In genomic region chr6:17714879-17715860, GRCh38 we compare ENCODE assay signal across 1 cellular context.
A peak's percentile ranks its signal among the peaks of the same experiment; 100 is the strongest.
TF ChIP-seq lines count a peak whose summit lies in the region.

No MANE protein-coding gene starts in this region.

TF ChIP-seq in K562, 482 proteins besides CTCF, POLR2A, EP300 and RAD21 (continued from another document and continues in another):
- TF ChIP-seq, protein P1, sequence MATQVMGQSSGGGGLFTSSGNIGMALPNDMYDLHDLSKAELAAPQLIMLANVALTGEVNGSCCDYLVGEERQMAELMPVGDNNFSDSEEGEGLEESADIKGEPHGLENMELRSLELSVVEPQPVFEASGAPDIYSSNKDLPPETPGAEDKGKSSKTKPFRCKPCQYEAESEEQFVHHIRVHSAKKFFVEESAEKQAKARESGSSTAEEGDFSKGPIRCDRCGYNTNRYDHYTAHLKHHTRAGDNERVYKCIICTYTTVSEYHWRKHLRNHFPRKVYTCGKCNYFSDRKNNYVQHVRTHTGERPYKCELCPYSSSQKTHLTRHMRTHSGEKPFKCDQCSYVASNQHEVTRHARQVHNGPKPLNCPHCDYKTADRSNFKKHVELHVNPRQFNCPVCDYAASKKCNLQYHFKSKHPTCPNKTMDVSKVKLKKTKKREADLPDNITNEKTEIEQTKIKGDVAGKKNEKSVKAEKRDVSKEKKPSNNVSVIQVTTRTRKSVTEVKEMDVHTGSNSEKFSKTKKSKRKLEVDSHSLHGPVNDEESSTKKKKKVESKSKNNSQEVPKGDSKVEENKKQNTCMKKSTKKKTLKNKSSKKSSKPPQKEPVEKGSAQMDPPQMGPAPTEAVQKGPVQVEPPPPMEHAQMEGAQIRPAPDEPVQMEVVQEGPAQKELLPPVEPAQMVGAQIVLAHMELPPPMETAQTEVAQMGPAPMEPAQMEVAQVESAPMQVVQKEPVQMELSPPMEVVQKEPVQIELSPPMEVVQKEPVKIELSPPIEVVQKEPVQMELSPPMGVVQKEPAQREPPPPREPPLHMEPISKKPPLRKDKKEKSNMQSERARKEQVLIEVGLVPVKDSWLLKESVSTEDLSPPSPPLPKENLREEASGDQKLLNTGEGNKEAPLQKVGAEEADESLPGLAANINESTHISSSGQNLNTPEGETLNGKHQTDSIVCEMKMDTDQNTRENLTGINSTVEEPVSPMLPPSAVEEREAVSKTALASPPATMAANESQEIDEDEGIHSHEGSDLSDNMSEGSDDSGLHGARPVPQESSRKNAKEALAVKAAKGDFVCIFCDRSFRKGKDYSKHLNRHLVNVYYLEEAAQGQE (CRISPR knock-in tag; IDR thresholded peaks at IDR 0.05; ENCODE audit: low read depth), result no peak
- TF ChIP-seq CTCFL (IDR thresholded peaks at IDR 0.05; ENCODE audit: borderline replicate concordance, insufficient read depth, low read depth, low read length, poor library complexity, severe bottlenecking) (no peak), HDAC2 (IDR thresholded peaks at IDR 0.05) (peak; percentile 41), ZNF165 (CRISPR knock-in tag; IDR thresholded peaks at IDR 0.05; ENCODE audit: borderline replicate concordance) (no peak), ZC3H11A (IDR thresholded peaks at IDR 0.05; ENCODE audit: low read depth, low read length) (no peak), ZNF780A (CRISPR knock-in tag; IDR thresholded peaks at IDR 0.05) (no peak), NFE2L1 (tag; IDR thresholded peaks at IDR 0.05; ENCODE audit: borderline replicate concordance, low read depth) (peak; percentile 12; the same call in 1 of the 2 replicates), ADNP (tag; IDR thresholded peaks at IDR 0.05) (peak; percentile 71; the same call in 1 of the 2 replicates), RB1 (IDR thresholded peaks at IDR 0.05; ENCODE audit: low read depth) (no peak), FUS (optimal IDR thresholded peaks at IDR 0.05; ENCODE audit: low read depth, low read length) (no peak), ZNF224 (CRISPR knock-in tag; IDR thresholded peaks at IDR 0.05) (no peak), HDAC8 (tag; IDR thresholded peaks at IDR 0.05) (0 out of 2 replicates have a peak, but pooled peaks have one; percentile 18), POLR2H (tag; IDR thresholded peaks at IDR 0.05; ENCODE audit: low read depth) (peak; percentile 41; the same call in 1 of the 2 replicates), ARID3B (CRISPR knock-in tag; IDR thresholded peaks at IDR 0.05; ENCODE audit: borderline replicate concordance) (no peak), PTRF (tag; IDR thresholded peaks at IDR 0.05) (no peak), PATZ1 (CRISPR knock-in tag; IDR thresholded peaks at IDR 0.05; ENCODE audit: borderline replicate concordance) (no peak), ZNF583 (CRISPR knock-in tag; IDR thresholded peaks at IDR 0.05) (0 out of 2 replicates have a peak, but pooled peaks have one; percentile 7), BRD9 (IDR thresholded peaks at IDR 0.05; ENCODE audit: low read depth, partially characterized antibody) (peak; percentile 93), PHTF2 (CRISPR knock-in tag; IDR thresholded peaks at IDR 0.05) (no peak)
- TF ChIP-seq, protein P2, sequence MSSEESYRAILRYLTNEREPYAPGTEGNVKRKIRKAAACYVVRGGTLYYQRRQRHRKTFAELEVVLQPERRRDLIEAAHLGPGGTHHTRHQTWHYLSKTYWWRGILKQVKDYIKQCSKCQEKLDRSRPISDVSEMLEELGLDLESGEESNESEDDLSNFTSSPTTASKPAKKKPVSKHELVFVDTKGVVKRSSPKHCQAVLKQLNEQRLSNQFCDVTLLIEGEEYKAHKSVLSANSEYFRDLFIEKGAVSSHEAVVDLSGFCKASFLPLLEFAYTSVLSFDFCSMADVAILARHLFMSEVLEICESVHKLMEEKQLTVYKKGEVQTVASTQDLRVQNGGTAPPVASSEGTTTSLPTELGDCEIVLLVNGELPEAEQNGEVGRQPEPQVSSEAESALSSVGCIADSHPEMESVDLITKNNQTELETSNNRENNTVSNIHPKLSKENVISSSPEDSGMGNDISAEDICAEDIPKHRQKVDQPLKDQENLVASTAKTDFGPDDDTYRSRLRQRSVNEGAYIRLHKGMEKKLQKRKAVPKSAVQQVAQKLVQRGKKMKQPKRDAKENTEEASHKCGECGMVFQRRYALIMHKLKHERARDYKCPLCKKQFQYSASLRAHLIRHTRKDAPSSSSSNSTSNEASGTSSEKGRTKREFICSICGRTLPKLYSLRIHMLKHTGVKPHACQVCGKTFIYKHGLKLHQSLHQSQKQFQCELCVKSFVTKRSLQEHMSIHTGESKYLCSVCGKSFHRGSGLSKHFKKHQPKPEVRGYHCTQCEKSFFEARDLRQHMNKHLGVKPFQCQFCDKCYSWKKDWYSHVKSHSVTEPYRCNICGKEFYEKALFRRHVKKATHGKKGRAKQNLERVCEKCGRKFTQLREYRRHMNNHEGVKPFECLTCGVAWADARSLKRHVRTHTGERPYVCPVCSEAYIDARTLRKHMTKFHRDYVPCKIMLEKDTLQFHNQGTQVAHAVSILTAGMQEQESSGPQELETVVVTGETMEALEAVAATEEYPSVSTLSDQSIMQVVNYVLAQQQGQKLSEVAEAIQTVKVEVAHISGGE (CRISPR knock-in tag; IDR thresholded peaks at IDR 0.05), result no peak
- TF ChIP-seq, protein P3, sequence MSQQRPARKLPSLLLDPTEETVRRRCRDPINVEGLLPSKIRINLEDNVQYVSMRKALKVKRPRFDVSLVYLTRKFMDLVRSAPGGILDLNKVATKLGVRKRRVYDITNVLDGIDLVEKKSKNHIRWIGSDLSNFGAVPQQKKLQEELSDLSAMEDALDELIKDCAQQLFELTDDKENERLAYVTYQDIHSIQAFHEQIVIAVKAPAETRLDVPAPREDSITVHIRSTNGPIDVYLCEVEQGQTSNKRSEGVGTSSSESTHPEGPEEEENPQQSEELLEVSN (IDR thresholded peaks at IDR 0.05; ENCODE audit: borderline replicate concordance in 1 of 2, extremely low read depth in 1 of 2, insufficient read depth in 1 of 2, insufficient read length in 1 of 2, low read depth in 1 of 2, low read length in 1 of 2, poor library complexity in 1 of 2, severe bottlenecking in 1 of 2), result no peak
- TF ChIP-seq, protein P4, sequence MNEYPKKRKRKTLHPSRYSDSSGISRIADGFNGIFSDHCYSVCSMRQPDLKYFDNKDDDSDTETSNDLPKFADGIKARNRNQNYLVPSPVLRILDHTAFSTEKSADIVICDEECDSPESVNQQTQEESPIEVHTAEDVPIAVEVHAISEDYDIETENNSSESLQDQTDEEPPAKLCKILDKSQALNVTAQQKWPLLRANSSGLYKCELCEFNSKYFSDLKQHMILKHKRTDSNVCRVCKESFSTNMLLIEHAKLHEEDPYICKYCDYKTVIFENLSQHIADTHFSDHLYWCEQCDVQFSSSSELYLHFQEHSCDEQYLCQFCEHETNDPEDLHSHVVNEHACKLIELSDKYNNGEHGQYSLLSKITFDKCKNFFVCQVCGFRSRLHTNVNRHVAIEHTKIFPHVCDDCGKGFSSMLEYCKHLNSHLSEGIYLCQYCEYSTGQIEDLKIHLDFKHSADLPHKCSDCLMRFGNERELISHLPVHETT (CRISPR knock-in tag; conservative IDR thresholded peaks at IDR 0.05 in 1 of 2, IDR thresholded peaks at IDR 0.05 in 1 of 2), result no peak; a peak in 1 of 4 replicates
- TF ChIP-seq, protein P5, sequence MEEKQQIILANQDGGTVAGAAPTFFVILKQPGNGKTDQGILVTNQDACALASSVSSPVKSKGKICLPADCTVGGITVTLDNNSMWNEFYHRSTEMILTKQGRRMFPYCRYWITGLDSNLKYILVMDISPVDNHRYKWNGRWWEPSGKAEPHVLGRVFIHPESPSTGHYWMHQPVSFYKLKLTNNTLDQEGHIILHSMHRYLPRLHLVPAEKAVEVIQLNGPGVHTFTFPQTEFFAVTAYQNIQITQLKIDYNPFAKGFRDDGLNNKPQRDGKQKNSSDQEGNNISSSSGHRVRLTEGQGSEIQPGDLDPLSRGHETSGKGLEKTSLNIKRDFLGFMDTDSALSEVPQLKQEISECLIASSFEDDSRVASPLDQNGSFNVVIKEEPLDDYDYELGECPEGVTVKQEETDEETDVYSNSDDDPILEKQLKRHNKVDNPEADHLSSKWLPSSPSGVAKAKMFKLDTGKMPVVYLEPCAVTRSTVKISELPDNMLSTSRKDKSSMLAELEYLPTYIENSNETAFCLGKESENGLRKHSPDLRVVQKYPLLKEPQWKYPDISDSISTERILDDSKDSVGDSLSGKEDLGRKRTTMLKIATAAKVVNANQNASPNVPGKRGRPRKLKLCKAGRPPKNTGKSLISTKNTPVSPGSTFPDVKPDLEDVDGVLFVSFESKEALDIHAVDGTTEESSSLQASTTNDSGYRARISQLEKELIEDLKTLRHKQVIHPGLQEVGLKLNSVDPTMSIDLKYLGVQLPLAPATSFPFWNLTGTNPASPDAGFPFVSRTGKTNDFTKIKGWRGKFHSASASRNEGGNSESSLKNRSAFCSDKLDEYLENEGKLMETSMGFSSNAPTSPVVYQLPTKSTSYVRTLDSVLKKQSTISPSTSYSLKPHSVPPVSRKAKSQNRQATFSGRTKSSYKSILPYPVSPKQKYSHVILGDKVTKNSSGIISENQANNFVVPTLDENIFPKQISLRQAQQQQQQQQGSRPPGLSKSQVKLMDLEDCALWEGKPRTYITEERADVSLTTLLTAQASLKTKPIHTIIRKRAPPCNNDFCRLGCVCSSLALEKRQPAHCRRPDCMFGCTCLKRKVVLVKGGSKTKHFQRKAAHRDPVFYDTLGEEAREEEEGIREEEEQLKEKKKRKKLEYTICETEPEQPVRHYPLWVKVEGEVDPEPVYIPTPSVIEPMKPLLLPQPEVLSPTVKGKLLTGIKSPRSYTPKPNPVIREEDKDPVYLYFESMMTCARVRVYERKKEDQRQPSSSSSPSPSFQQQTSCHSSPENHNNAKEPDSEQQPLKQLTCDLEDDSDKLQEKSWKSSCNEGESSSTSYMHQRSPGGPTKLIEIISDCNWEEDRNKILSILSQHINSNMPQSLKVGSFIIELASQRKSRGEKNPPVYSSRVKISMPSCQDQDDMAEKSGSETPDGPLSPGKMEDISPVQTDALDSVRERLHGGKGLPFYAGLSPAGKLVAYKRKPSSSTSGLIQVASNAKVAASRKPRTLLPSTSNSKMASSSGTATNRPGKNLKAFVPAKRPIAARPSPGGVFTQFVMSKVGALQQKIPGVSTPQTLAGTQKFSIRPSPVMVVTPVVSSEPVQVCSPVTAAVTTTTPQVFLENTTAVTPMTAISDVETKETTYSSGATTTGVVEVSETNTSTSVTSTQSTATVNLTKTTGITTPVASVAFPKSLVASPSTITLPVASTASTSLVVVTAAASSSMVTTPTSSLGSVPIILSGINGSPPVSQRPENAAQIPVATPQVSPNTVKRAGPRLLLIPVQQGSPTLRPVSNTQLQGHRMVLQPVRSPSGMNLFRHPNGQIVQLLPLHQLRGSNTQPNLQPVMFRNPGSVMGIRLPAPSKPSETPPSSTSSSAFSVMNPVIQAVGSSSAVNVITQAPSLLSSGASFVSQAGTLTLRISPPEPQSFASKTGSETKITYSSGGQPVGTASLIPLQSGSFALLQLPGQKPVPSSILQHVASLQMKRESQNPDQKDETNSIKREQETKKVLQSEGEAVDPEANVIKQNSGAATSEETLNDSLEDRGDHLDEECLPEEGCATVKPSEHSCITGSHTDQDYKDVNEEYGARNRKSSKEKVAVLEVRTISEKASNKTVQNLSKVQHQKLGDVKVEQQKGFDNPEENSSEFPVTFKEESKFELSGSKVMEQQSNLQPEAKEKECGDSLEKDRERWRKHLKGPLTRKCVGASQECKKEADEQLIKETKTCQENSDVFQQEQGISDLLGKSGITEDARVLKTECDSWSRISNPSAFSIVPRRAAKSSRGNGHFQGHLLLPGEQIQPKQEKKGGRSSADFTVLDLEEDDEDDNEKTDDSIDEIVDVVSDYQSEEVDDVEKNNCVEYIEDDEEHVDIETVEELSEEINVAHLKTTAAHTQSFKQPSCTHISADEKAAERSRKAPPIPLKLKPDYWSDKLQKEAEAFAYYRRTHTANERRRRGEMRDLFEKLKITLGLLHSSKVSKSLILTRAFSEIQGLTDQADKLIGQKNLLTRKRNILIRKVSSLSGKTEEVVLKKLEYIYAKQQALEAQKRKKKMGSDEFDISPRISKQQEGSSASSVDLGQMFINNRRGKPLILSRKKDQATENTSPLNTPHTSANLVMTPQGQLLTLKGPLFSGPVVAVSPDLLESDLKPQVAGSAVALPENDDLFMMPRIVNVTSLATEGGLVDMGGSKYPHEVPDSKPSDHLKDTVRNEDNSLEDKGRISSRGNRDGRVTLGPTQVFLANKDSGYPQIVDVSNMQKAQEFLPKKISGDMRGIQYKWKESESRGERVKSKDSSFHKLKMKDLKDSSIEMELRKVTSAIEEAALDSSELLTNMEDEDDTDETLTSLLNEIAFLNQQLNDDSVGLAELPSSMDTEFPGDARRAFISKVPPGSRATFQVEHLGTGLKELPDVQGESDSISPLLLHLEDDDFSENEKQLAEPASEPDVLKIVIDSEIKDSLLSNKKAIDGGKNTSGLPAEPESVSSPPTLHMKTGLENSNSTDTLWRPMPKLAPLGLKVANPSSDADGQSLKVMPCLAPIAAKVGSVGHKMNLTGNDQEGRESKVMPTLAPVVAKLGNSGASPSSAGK (IDR thresholded peaks at IDR 0.05), result 0 out of 2 replicates have a peak, but pooled peaks have one; percentile 37
